Comparison of ENCODE assay signal across 9 cellular contexts in the genomic region with DNA sequence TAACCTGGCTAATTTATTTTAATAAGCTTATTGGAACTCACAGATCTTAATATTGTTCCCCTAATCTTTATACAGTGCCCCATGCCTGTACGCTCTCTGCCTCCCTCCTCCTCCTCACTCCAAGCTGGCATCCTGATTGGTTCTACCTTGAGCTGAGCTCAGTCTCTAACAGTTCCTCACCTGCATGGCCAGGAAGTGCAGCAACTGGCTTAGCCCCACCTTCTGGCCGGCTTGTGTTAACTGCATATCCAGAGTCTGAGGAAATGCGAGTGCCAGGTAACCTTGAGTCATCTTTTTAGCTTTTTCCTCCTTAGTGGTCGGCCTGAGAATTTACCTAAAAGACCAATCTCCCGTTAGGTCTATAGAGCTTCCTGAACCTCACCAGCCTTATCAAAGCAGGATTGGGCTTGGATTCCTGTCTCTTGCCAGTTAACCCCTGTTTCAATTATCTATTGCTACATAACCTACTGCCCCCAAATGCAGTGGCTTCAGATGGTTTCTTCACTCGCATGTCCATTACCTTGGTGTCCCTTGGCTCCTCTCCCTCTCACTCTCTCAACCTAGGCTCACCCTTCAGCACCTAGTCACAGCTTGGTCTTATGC.
DNase-seq lines count a peak whose midpoint lies in the region; ATAC-seq and TF ChIP-seq lines count a peak whose summit lies in the region.
"Had no signal": no experiment of that assay in that cellular context is flagged by ENCODE, and none has a peak within 500 bp of the region (broad histone marks: within the 10 kb centered on the region; RNA-seq: fewer than 3 reads in every experiment).

No MANE protein-coding gene starts in this region.

- H3K4me1 ChIP-seq in PC-9 (replicated peaks; ENCODE audit: insufficient read depth) (no peaks in the 10 kb centered on the region), transverse colon (peaks cover 0 to 12% (median 1%) of the 10 kb centered on the region in 4 donors), tibial artery (no peaks in the 10 kb centered on the region)

- H2AFZ ChIP-seq in PC-9, result no peak overlapping the region

- H3K4me1 Mint-ChIP-seq in activated naive CD4-positive, alpha-beta T cell treated with anti-CD3 and anti-CD28 coated beads for 36 hours (ENCODE audit: low read depth), result peaks cover 7% of the 10 kb centered on the region
- H3K4me1 Mint-ChIP-seq in mesothelial cell of epicardium, result no peaks in the 10 kb centered on the region

- in situ Hi-C loops in transverse colon (cut with MboI; ENCODE audit: low pct_ligation_motif_present in 1 of 4, low pct_unique_long_range_greater_than_20kb in 1 of 4, low sequenced_read_pairs in 3 of 4), result loop anchor here (5.0 to 25.0 kb wide), 5 partner anchors 172 to 575 kb away; a partner anchor contains a TSS

- no peak overlapping the region for H3K27ac Mint-ChIP-seq in activated naive CD4-positive, alpha-beta T cell treated with anti-CD3 and anti-CD28 coated beads for 36 hours
- H3K27ac Mint-ChIP-seq in mesothelial cell of epicardium, result no peak overlapping the region

- H3F3A ChIP-seq in PC-9 (ENCODE audit: insufficient read depth, low read depth), result no peaks in the 10 kb centered on the region

- no peak overlapping the region for H3K27ac ChIP-seq in PC-9
- H3K27ac ChIP-seq in transverse colon, result no peak overlapping the region
- H3K27ac ChIP-seq in tibial artery, result no peak overlapping the region
- H3K27ac ChIP-seq: skin epidermis had no signal

- H3K27me3 ChIP-seq in PC-9 (ENCODE audit: insufficient read depth, low read depth) (no peaks in the 10 kb centered on the region), transverse colon (no peaks in the 10 kb centered on the region), tibial artery (no peaks in the 10 kb centered on the region)

- H3K4me3 ChIP-seq in PC-9 (no peak overlapping the region), transverse colon (no peak overlapping the region), tibial artery (no peak overlapping the region)
- H3K4me3 ChIP-seq: skin epidermis had no signal

- H3K9me3 ChIP-seq in PC-9 (ENCODE audit: insufficient read depth, low read depth) (no peaks in the 10 kb centered on the region), transverse colon (peaks cover 0 to 4% of the 10 kb centered on the region in 2 donors), tibial artery (peaks cover 0 to 4% (median 0%) of the 10 kb centered on the region in 3 donors)

- H3K27me3 Mint-ChIP-seq in activated naive CD4-positive, alpha-beta T cell treated with anti-CD3 and anti-CD28 coated beads for 36 hours (ENCODE audit: low read depth), result no peaks in the 10 kb centered on the region
- no peaks in the 10 kb centered on the region for H3K27me3 Mint-ChIP-seq in mesothelial cell of epicardium (ENCODE audit: low read depth)

- CTCF ChIA-PET in PC-9 (lab: Charles Lee), result interaction anchor here (0.6 to 0.8 kb wide), 2 partner anchors 217 to 471 kb away, joined by 5 read pairs; no protein-coding TSS in a partner anchor
- CTCF ChIA-PET in activated naive CD4-positive, alpha-beta T cell treated with anti-CD3 and anti-CD28 coated beads for 36 hours (lab: Charles Lee), result interaction anchor here (0.5 to 2.9 kb wide), 28 partner anchors 8 to 369 kb away, joined by 3 to 22 read pairs (median 3); no protein-coding TSS in a partner anchor

- no TSS peak for BruUV-seq in PC-9 (replicated peaks; lab: Mats Ljungman, UMichigan)

- no peak overlapping the region for H3K4me2 ChIP-seq in PC-9

- no peaks in the 10 kb centered on the region for H3K36me3 Mint-ChIP-seq in activated naive CD4-positive, alpha-beta T cell treated with anti-CD3 and anti-CD28 coated beads for 36 hours (ENCODE audit: low read depth)
- H3K36me3 Mint-ChIP-seq in mesothelial cell of epicardium, result peaks cover 3% of the 10 kb centered on the region

- DNase-seq in PC-9 (peak; percentile 45 to 72), left kidney (ENCODE audit: low read depth, low spot score) (peak; percentile 70), transverse colon (peak; percentile 78), tibial artery (no peak), mesothelial cell of epicardium (ENCODE audit: low spot score in 2 of 2, unreplicated experiment in 2 of 2) (no peak)
- DNase-seq in activated naive CD4-positive, alpha-beta T cell treated with anti-CD3 and anti-CD28 coated beads for 36 hours, result peak; percentile 80

- H4K20me1 ChIP-seq in PC-9 (ENCODE audit: insufficient read depth), result no peaks in the 10 kb centered on the region

- no peak for TF ChIP-seq EP300 in transverse colon (IDR thresholded peaks at IDR 0.05; ENCODE audit: low read depth)

- POLR2A ChIA-PET in PC-9 (lab: Charles Lee; ENCODE audit: unreplicated experiment), result interaction anchor here (0.6 kb wide), 1 partner anchor 83 kb away, joined by 4 read pairs; no protein-coding TSS in a partner anchor

- no peak for TF ChIP-seq POLR2A in transverse colon (IDR thresholded peaks at IDR 0.05)

- H3K4me3 Mint-ChIP-seq in activated naive CD4-positive, alpha-beta T cell treated with anti-CD3 and anti-CD28 coated beads for 36 hours, result no peak overlapping the region
- H3K4me3 Mint-ChIP-seq in mesothelial cell of epicardium, result no peak overlapping the region

- H3K79me2 ChIP-seq in PC-9 (ENCODE audit: low read depth), result no peaks in the 10 kb centered on the region

- 56 to 83% methylated on average over 2 to 6 of the region's 6 CpGs for WGBS in transverse colon (ENCODE audit: low coverage in 1 of 2), 2 donors

- H3K36me3 ChIP-seq in PC-9 (ENCODE audit: low read depth) (no peaks in the 10 kb centered on the region), transverse colon (no peaks in the 10 kb centered on the region), tibial artery (no peaks in the 10 kb centered on the region)

- TF ChIP-seq CTCF in GM12873 (IDR thresholded peaks at IDR 0.05; ENCODE audit: insufficient read depth, low read depth, low read length, missing control alignments), result peak; percentile 56
- TF ChIP-seq CTCF in PC-9 (conservative IDR thresholded peaks at IDR 0.05), result peak; percentile 61
- peak; percentile 30 to 79 (median 53) for TF ChIP-seq CTCF in transverse colon (IDR thresholded peaks at IDR 0.05)
- no peak for TF ChIP-seq CTCF in tibial artery (IDR thresholded peaks at IDR 0.05)
- TF ChIP-seq CTCF in mesothelial cell of epicardium (IDR thresholded peaks at IDR 0.05; ENCODE audit: unreplicated experiment), result no peak

- H3K9me3 Mint-ChIP-seq in activated naive CD4-positive, alpha-beta T cell treated with anti-CD3 and anti-CD28 coated beads for 36 hours, result no peaks in the 10 kb centered on the region
- peaks cover 13% of the 10 kb centered on the region for H3K9me3 Mint-ChIP-seq in mesothelial cell of epicardium

- H3K9me2 ChIP-seq in PC-9 (ENCODE audit: insufficient read depth), result no peaks in the 10 kb centered on the region

- intact Hi-C loops in PC-9 (cut with micrococcal nuclease; ENCODE audit: unreplicated experiment) (loop anchor here (2.0 kb wide), 1 partner anchor 200 kb away; no protein-coding TSS in a partner anchor), transverse colon (cut with DNase I; ENCODE audit: low total_unique reads) (no loop called here), tibial artery (cut with DNase I; ENCODE audit: low total_unique reads) (no loop called here)
- intact Hi-C loops in activated naive CD4-positive, alpha-beta T cell treated with anti-CD3 and anti-CD28 coated beads for 36 hours (cut with micrococcal nuclease), result loop anchor here (1.0 to 2.0 kb wide), 4 partner anchors 92 to 201 kb away; no protein-coding TSS in a partner anchor

- ATAC-seq in HG02885 (IDR thresholded peaks at IDR 0.05; ENCODE audit: poor library complexity, unreplicated experiment), result peak; percentile 75

Comparison
In these comparisons a context has a peak if more than half of its experiments do, and no peak if none do; other contexts are left out.
1. CTCF ChIP-seq: peak in GM12873 (single experiment), PC-9 (single experiment) and transverse colon (5 of 5); none in tibial artery (0 of 2) and mesothelial cell of epicardium (single experiment).
2. DNase-seq: peak in PC-9 (2 of 2), activated naive CD4-positive, alpha-beta T cell treated with anti-CD3 and anti-CD28 coated beads for 36 hours (single experiment), left kidney (single experiment) and transverse colon (single experiment); none in tibial artery (0 of 2) and mesothelial cell of epicardium (0 of 2).
3. intact Hi-C loops: an anchor here in PC-9 (2.0 kb wide) and activated naive CD4-positive, alpha-beta T cell treated with anti-CD3 and anti-CD28 coated beads for 36 hours (1.0 to 2.0 kb wide); none called in transverse colon and tibial artery.